In the genomic region with DNA sequence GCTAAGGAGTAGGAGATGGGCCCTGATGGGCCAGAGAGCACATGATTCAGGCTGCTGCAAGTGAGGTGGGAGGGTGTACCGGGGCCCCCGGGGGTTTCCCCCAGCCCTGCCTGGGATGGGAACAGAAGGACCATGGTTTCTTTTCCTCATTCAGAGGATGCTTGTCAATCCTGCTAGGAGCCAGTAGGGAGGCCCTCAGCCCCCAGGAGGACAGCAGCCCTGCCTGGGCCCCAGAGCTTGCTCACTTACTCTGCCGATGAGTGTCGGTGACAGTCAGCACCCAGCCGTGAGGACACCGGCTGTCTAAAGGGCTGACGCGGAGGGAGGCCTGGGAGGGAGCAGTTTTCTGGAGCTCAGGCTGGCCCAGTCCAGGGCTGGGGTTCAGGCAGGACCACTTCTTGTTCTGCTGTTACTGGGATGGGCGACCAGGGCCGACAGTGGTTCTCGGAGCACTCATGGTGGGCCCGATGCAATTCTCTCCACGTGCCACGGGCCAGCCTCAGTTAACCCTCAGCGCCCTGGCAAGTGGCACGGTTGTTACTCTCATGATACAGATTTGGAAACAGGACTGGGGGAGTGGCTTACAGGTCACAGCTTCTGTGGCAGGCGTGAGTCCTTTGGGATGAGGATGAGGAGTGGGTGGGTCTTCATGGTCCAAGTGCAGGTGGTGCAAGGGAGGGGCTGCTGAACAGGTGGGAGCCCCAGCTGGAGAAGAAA, we compare ENCODE assay signal across 10 cellular contexts. TPM values are rescaled to one million over a fixed set of nuclear protein-coding genes. Genes with fewer than 3 reads are reported as not detected.
DNase-seq lines count a peak whose midpoint lies in the region; ATAC-seq, FAIRE-seq and TF ChIP-seq lines count a peak whose summit lies in the region.
"Had no signal": no experiment of that assay in that cellular context is flagged by ENCODE, and none has a peak within 500 bp of the region (broad histone marks: within the 10 kb centered on the region; RNA-seq: fewer than 3 reads in every experiment).

No MANE protein-coding gene starts in this region.

- H3K79me2 ChIP-seq in OCI-LY3 (ENCODE audit: low read length), result peaks cover 4% of the 10 kb centered on the region; the same call in 1 of the 2 replicates
- H3K79me2 ChIP-seq in parathyroid adenoma, result peaks cover 7% of the 10 kb centered on the region

- H3K27me3 ChIP-seq in OCI-LY3 (ENCODE audit: low read depth, low read length), result no peaks in the 10 kb centered on the region; the same call in 1 of the 2 replicates
- no peaks in the 10 kb centered on the region for H3K27me3 ChIP-seq in esophagus squamous epithelium
- no peaks in the 10 kb centered on the region for H3K27me3 ChIP-seq in parathyroid adenoma (ENCODE audit: control insufficient read depth, insufficient read depth, low read length)

- H3K9me3 ChIP-seq in OCI-LY3 (ENCODE audit: insufficient read depth, low read length) (no peaks in the 10 kb centered on the region), esophagus squamous epithelium (no peaks in the 10 kb centered on the region), parathyroid adenoma (ENCODE audit: control insufficient read depth, low read length) (no peaks in the 10 kb centered on the region)

- H3K4me3 ChIP-seq in OCI-LY3 (ENCODE audit: low read length), result peak overlapping the region; percentile 93; the same call in 1 of the 2 replicates
- H3K4me3 ChIP-seq in esophagus squamous epithelium, result peak overlapping the region; percentile 69 to 95 (median 84)
- H3K4me3 ChIP-seq in parathyroid adenoma (ENCODE audit: low read depth, low read length), result peak overlapping the region; percentile 52

- no peak for TF ChIP-seq POLR2A in esophagus squamous epithelium (IDR thresholded peaks at IDR 0.05)

- ATAC-seq in GM21529 (IDR thresholded peaks at IDR 0.05; ENCODE audit: unreplicated experiment), result no peak

- WGBS in esophagus squamous epithelium, 2 donors, result 47 to 49% methylated on average over 9 to 10 of the region's 17 CpGs

- DNase-seq in GM03348 (ENCODE audit: low spot score) (peak; percentile 24), esophagus squamous epithelium (lab: John Stamatoyannopoulos, UW) (no peak), RCC 7860 (ENCODE audit: low spot score) (no peak), D341Med (ENCODE audit: low spot score) (no peak)
- no peak for DNase-seq in stimulated activated CD4-positive, alpha-beta T cell treated with anti-CD3 and anti-CD28 coated beads, Interleukin-4, amount 100 ng/mL, for 24 hours
- DNase-seq: NCI-H69 had no signal

- no peaks in the 10 kb centered on the region for H3K36me3 ChIP-seq in OCI-LY3 (replicated peaks; ENCODE audit: low read depth, low read length)
- peaks cover 0 to 8% (median 7%) of the 10 kb centered on the region in 3 donors for H3K36me3 ChIP-seq in esophagus squamous epithelium
- H3K36me3 ChIP-seq in parathyroid adenoma (ENCODE audit: control insufficient read depth, insufficient read depth, low read length), result no peaks in the 10 kb centered on the region

- intact Hi-C loops in esophagus squamous epithelium (cut with DNase I), result no loop called here

- H2AFZ ChIP-seq in OCI-LY3 (ENCODE audit: low read depth, low read length), result no peak overlapping the region
- H2AFZ ChIP-seq in parathyroid adenoma, result no peak overlapping the region

- no peak for TF ChIP-seq CTCF in OCI-LY3 (IDR thresholded peaks at IDR 0.05; ENCODE audit: low read depth, low read length)
- no peak for TF ChIP-seq CTCF in esophagus squamous epithelium (IDR thresholded peaks at IDR 0.05)
- no peak for TF ChIP-seq CTCF in parathyroid adenoma (IDR thresholded peaks at IDR 0.05)

- H3K9ac ChIP-seq in OCI-LY3 (ENCODE audit: low read length) (no peak overlapping the region), parathyroid adenoma (no peak overlapping the region)

- H3K4me2 ChIP-seq in OCI-LY3 (ENCODE audit: low read length), result peak overlapping the region; percentile 88
- H3K4me2 ChIP-seq in parathyroid adenoma (ENCODE audit: low read length), result peak overlapping the region; percentile 71

- no peak for FAIRE-seq in RCC 7860 (lab: Jason Lieb, UNC)
- FAIRE-seq: endothelial cell of umbilical vein had no signal

- H3K27ac ChIP-seq in OCI-LY3 (ENCODE audit: low read length), result no peak overlapping the region
- H3K27ac ChIP-seq in esophagus squamous epithelium, result peak overlapping the region; percentile 5 to 97 (median 90)
- H3K27ac ChIP-seq in parathyroid adenoma, result no peak overlapping the region

- H3K4me1 ChIP-seq in OCI-LY3 (ENCODE audit: low read length) (peaks cover 25% of the 10 kb centered on the region), esophagus squamous epithelium (peaks cover 44 to 74% (median 46%) of the 10 kb centered on the region in 3 donors), parathyroid adenoma (peaks cover 12% of the 10 kb centered on the region)

- no peaks in the 10 kb centered on the region; the same call in 1 of the 2 replicates for H4K20me1 ChIP-seq in OCI-LY3 (ENCODE audit: insufficient read depth, low read length)

RNA-seq across cellular contexts. Expression of gene ARRDC1, which starts 1.8 kb away (rescaled TPM):
- total RNA-seq in esophagus squamous epithelium, result 100 to 1,000 TPM in 2 of 4 donors, 10 to 100 TPM in 2; 53.3 to 121 (median 89.6) TPM

RNA-seq across cellular contexts. Expression of gene EHMT1, which starts 11.5 kb away (rescaled TPM):
- total RNA-seq in esophagus squamous epithelium, result 10 to 100 TPM; 42.8 to 87.0 (median 65.0) TPM

RNA-seq across cellular contexts. Expression of gene ZMYND19, which starts 17.0 kb away (rescaled TPM):
- 10 to 100 TPM; 17.5 to 28.8 (median 25.2) TPM for total RNA-seq in esophagus squamous epithelium

RNA-seq across cellular contexts. Expression of gene DPH7, which starts 28.6 kb away (rescaled TPM):
- 10 to 100 TPM; 13.4 to 32.2 (median 21.7) TPM for total RNA-seq in esophagus squamous epithelium

RNA-seq across cellular contexts. Expression of gene MRPL41, which starts 55.6 kb away (rescaled TPM):
- total RNA-seq in esophagus squamous epithelium, result 10 to 100 TPM; 31.6 to 48.6 (median 37.1) TPM

Comparison
In these comparisons a context has a peak if more than half of its experiments do, and no peak if none do; other contexts are left out.
1. H3K27ac ChIP-seq: peak in esophagus squamous epithelium (4 of 4); none in OCI-LY3 (single experiment) and parathyroid adenoma (single experiment).
2. Peak in every context shown above with its lines, with median percentiles within 50 percentile points of each other: H3K4me3 ChIP-seq.